Comparison of ENCODE assay signal across 13 cellular contexts in genomic region chr16:75043175-75043937, GRCh38. TPM values are rescaled to one million over a fixed set of nuclear protein-coding genes. Genes with fewer than 3 reads are reported as not detected.
DNase-seq lines count a peak whose midpoint lies in the region; ATAC-seq, FAIRE-seq and TF ChIP-seq lines count a peak whose summit lies in the region.
"Had no signal": no experiment of that assay in that cellular context is flagged by ENCODE, and none has a peak within 500 bp of the region (broad histone marks: within the 10 kb centered on the region; RNA-seq: fewer than 3 reads in every experiment).

No MANE protein-coding gene starts in this region.

- no peaks in the 10 kb centered on the region for H3K9me2 ChIP-seq in SK-N-SH

- H4K20me1 ChIP-seq in SK-N-SH (ENCODE audit: insufficient read depth) = peaks cover 45% of the 10 kb centered on the region

- H3K36me3 Mint-ChIP-seq in natural killer cell treated with Interleukin-12 subunit alpha and Interleukin-12 subunit beta and Interleukin-15 and Interleukin-18, amount 100 ng/mL, for 72 hours = peaks cover under 1% of the 10 kb centered on the region
- H3K36me3 Mint-ChIP-seq in activated T-helper 2 cell treated with anti-CD3 and anti-CD28 coated beads, Interferon-gamma antibody, Interleukin-2, Interleukin-4, amounts not matched to agents 10 μg/mL and 5 μg/mL and 100 μg/mL, durations not matched to agents 14 hours and 24 hours and 36 hours (ENCODE audit: low read depth) = peaks cover 36% of the 10 kb centered on the region
- H3K36me3 Mint-ChIP-seq: naive B cell had no signal

- no peaks in the 10 kb centered on the region for H3K27me3 ChIP-seq in SK-N-SH (ENCODE audit: insufficient read depth)

- H3F3A ChIP-seq in SK-N-SH (replicated peaks; ENCODE audit: insufficient read depth) = no peaks in the 10 kb centered on the region

- H3K9me3 ChIP-seq in SK-N-SH = no peaks in the 10 kb centered on the region

- POLR2A ChIA-PET in SK-N-SH (lab: Yijun Ruan, JAX) = interaction anchor here (1.4 to 1.7 kb wide), 2 partner anchors 27 to 63 kb away, joined by 3 to 6 read pairs; no protein-coding TSS in a partner anchor

- no peak overlapping the region for H3K4me3 ChIP-seq in SK-N-SH (ENCODE audit: low read depth in 2 of 2, low read length in 1 of 2)

- no peak overlapping the region for H3K4me2 ChIP-seq in SK-N-SH

- peak; percentile 16; the same call in 1 of the 2 replicates for TF ChIP-seq RAD21 in SK-N-SH (IDR thresholded peaks at IDR 0.05; ENCODE audit: low read length)

- no peaks in the 10 kb centered on the region for H3K9me3 Mint-ChIP-seq in natural killer cell treated with Interleukin-12 subunit alpha and Interleukin-12 subunit beta and Interleukin-15 and Interleukin-18, amount 100 ng/mL, for 72 hours
- peaks cover 6% of the 10 kb centered on the region for H3K9me3 Mint-ChIP-seq in activated T-helper 2 cell treated with anti-CD3 and anti-CD28 coated beads, Interferon-gamma antibody, Interleukin-2, Interleukin-4, amounts not matched to agents 10 μg/mL and 5 μg/mL and 100 μg/mL, durations not matched to agents 14 hours and 24 hours and 36 hours

- ATAC-seq in HG02588 (IDR thresholded peaks at IDR 0.05; ENCODE audit: unreplicated experiment) = peak; percentile 55
- ATAC-seq in natural killer cell treated with Interleukin-12 subunit alpha and Interleukin-12 subunit beta and Interleukin-15 and Interleukin-18, amount 100 ng/mL, for 72 hours = no peak

- H3K27ac ChIP-seq in SK-N-SH (ENCODE audit: low read depth in 2 of 2, low read length in 1 of 2) = peak overlapping the region in 1 of 2 experiments; percentile 88; a peak in 2 of 4 replicates

- peak overlapping the region; percentile 56 to 80 for H3K27ac Mint-ChIP-seq in natural killer cell treated with Interleukin-12 subunit alpha and Interleukin-12 subunit beta and Interleukin-15 and Interleukin-18, amount 100 ng/mL, for 72 hours
- H3K27ac Mint-ChIP-seq in activated T-helper 2 cell treated with anti-CD3 and anti-CD28 coated beads, Interferon-gamma antibody, Interleukin-2, Interleukin-4, amounts not matched to agents 10 μg/mL and 5 μg/mL and 100 μg/mL, durations not matched to agents 14 hours and 24 hours and 36 hours = no peak overlapping the region
- H3K27ac Mint-ChIP-seq: activated CD4-positive, alpha-beta memory T cell treated with anti-CD3 and anti-CD28 coated beads, Interleukin-2, amount 10 ng/mL, durations not matched to agents 7 days and 5 days; stimulated activated naive CD8-positive, alpha-beta T cell treated with anti-CD3 and anti-CD28 coated beads, Interleukin-15, Interleukin-2, amounts not matched to agents 100 ng/mL and 50 ng/mL, for 24 hours had no signal

- TF ChIP-seq CTCF in SK-N-SH (IDR thresholded peaks at IDR 0.05) = no peak

- DNase-seq in GM18507 (ENCODE audit: extremely low spot score, insufficient read length, low read depth) = no peak
- DNase-seq in SK-N-SH = peak; percentile 44
- DNase-seq in natural killer cell treated with Interleukin-12 subunit alpha and Interleukin-12 subunit beta and Interleukin-15 and Interleukin-18, amount 100 ng/mL, for 72 hours (ENCODE audit: low spot score) = no peak
- no peak for DNase-seq in activated T-helper 2 cell treated with anti-CD3 and anti-CD28 coated beads, Interferon-gamma antibody, Interleukin-2, Interleukin-4, amounts not matched to agents 10 μg/mL and 5 μg/mL and 100 μg/mL, durations not matched to agents 14 hours and 24 hours and 36 hours (ENCODE audit: low spot score)
- no peak for DNase-seq in NCI-H774 (lab: John Stamatoyannopoulos, UW)
- no peak for DNase-seq in stimulated activated CD4-positive, alpha-beta T cell treated with anti-CD3 and anti-CD28 coated beads, Interleukin-12 subunit alpha, Interleukin-12 subunit beta, amount 100 ng/mL, for 4 hours
- no peak for DNase-seq in GM19238 (ENCODE audit: insufficient read length, low spot score)
- DNase-seq: activated CD4-positive, alpha-beta memory T cell treated with anti-CD3 and anti-CD28 coated beads, Interleukin-2, amount 10 ng/mL, durations not matched to agents 7 days and 5 days; effector memory CD4-positive, alpha-beta T cell; naive B cell; NCI-H2081 had no signal

- WGBS in SK-N-SH (ENCODE audit: low lambda C conversion rate) = 94% methylated on average over 2 of the region's 2 CpGs

- peaks cover 0 to 14% of the 10 kb centered on the region in 2 experiments; a peak in 3 of 4 replicates for H3K4me1 ChIP-seq in SK-N-SH (ENCODE audit: control insufficient read depth in 1 of 2, insufficient read depth in 2 of 2, low read depth in 1 of 2, low read length in 1 of 2)

- H3K79me2 ChIP-seq in SK-N-SH (ENCODE audit: insufficient read depth) = peaks cover 93% of the 10 kb centered on the region

- intact Hi-C loops in activated T-helper 2 cell treated with anti-CD3 and anti-CD28 coated beads, Interferon-gamma antibody, Interleukin-2, Interleukin-4, amounts not matched to agents 10 μg/mL and 5 μg/mL and 100 μg/mL, durations not matched to agents 14 hours and 24 hours and 36 hours (cut with micrococcal nuclease) = no loop called here

- H3K4me3 Mint-ChIP-seq in natural killer cell treated with Interleukin-12 subunit alpha and Interleukin-12 subunit beta and Interleukin-15 and Interleukin-18, amount 100 ng/mL, for 72 hours = peak overlapping the region; percentile 40
- no peak overlapping the region for H3K4me3 Mint-ChIP-seq in activated T-helper 2 cell treated with anti-CD3 and anti-CD28 coated beads, Interferon-gamma antibody, Interleukin-2, Interleukin-4, amounts not matched to agents 10 μg/mL and 5 μg/mL and 100 μg/mL, durations not matched to agents 14 hours and 24 hours and 36 hours (ENCODE audit: low read depth)
- H3K4me3 Mint-ChIP-seq: activated CD4-positive, alpha-beta memory T cell treated with anti-CD3 and anti-CD28 coated beads, Interleukin-2, amount 10 ng/mL, durations not matched to agents 7 days and 5 days; naive B cell; stimulated activated naive CD8-positive, alpha-beta T cell treated with anti-CD3 and anti-CD28 coated beads, Interleukin-15, Interleukin-2, amounts not matched to agents 100 ng/mL and 50 ng/mL, for 24 hours had no signal

- H3K27me3 Mint-ChIP-seq in natural killer cell treated with Interleukin-12 subunit alpha and Interleukin-12 subunit beta and Interleukin-15 and Interleukin-18, amount 100 ng/mL, for 72 hours = peaks cover 0 to 2% of the 10 kb centered on the region in 2 donors
- H3K27me3 Mint-ChIP-seq in activated T-helper 2 cell treated with anti-CD3 and anti-CD28 coated beads, Interferon-gamma antibody, Interleukin-2, Interleukin-4, amounts not matched to agents 10 μg/mL and 5 μg/mL and 100 μg/mL, durations not matched to agents 14 hours and 24 hours and 36 hours (ENCODE audit: low read depth) = no peaks in the 10 kb centered on the region
- H3K27me3 Mint-ChIP-seq: activated CD4-positive, alpha-beta memory T cell treated with anti-CD3 and anti-CD28 coated beads, Interleukin-2, amount 10 ng/mL, durations not matched to agents 7 days and 5 days; stimulated activated naive CD8-positive, alpha-beta T cell treated with anti-CD3 and anti-CD28 coated beads, Interleukin-15, Interleukin-2, amounts not matched to agents 100 ng/mL and 50 ng/mL, for 24 hours had no signal

- no peak overlapping the region for H3K9ac ChIP-seq in SK-N-SH

- no peak overlapping the region for H2AFZ ChIP-seq in SK-N-SH (ENCODE audit: low read depth)

- TF ChIP-seq EP300 in SK-N-SH (IDR thresholded peaks at IDR 0.05; ENCODE audit: borderline replicate concordance in 1 of 2, low read depth in 1 of 2, low read length in 1 of 2) = peak in 1 of 2 experiments; percentile 47; a peak in 1 of 4 replicates

- peaks cover 31 to 32% of the 10 kb centered on the region in 2 donors for H3K4me1 Mint-ChIP-seq in natural killer cell treated with Interleukin-12 subunit alpha and Interleukin-12 subunit beta and Interleukin-15 and Interleukin-18, amount 100 ng/mL, for 72 hours (ENCODE audit: low read depth in 2 of 2)
- peaks cover 19% of the 10 kb centered on the region for H3K4me1 Mint-ChIP-seq in activated T-helper 2 cell treated with anti-CD3 and anti-CD28 coated beads, Interferon-gamma antibody, Interleukin-2, Interleukin-4, amounts not matched to agents 10 μg/mL and 5 μg/mL and 100 μg/mL, durations not matched to agents 14 hours and 24 hours and 36 hours (ENCODE audit: low read depth)

- H3K36me3 ChIP-seq in SK-N-SH (replicated peaks in 1 of 2; ENCODE audit: control insufficient read depth in 1 of 2, insufficient read depth in 2 of 2, low read length in 1 of 2) = no peaks in the 10 kb centered on the region

- CTCF ChIA-PET in SK-N-SH (lab: Yijun Ruan, JAX) = interaction anchor here (0.6 to 2.0 kb wide), 6 partner anchors 10 to 653 kb away, joined by 3 to 9 read pairs (median 4); no protein-coding TSS in a partner anchor

- peak; percentile 76 for FAIRE-seq in GM18507 (lab: Jason Lieb, UNC)

TF ChIP-seq in SK-N-SH, 30 proteins besides CTCF, POLR2A, EP300 and RAD21 (continues in another document):
- TF ChIP-seq FOSL2 (IDR thresholded peaks at IDR 0.05; ENCODE audit: borderline replicate concordance, low read depth) = no peak
- no peak for TF ChIP-seq EZH2phosphoT487 (IDR thresholded peaks at IDR 0.05; ENCODE audit: borderline replicate concordance, low read depth)
- TF ChIP-seq ELF1 (IDR thresholded peaks at IDR 0.05) = no peak

RNA-seq across cellular contexts. Expression of gene ZNRF1, which starts 44.5 kb away (rescaled TPM):
- polyA plus RNA-seq in SK-N-SH (2012; rRNA removed) = 20.6 and 23.7 TPM in 2 replicates
- polyA plus RNA-seq in SK-N-SH (2012; cell fraction: cytosol; rRNA removed) = 18.6 and 19.8 TPM in 2 replicates
- 35.4 and 43.3 TPM in 2 replicates for polyA plus RNA-seq in SK-N-SH (2012; cell fraction: nucleus; rRNA removed)
- 10 to 100 TPM; 58.6 to 89.7 TPM for total RNA-seq in natural killer cell treated with Interleukin-12 subunit alpha and Interleukin-12 subunit beta and Interleukin-15 and Interleukin-18, amount 100 ng/mL, for 72 hours
- 34.8 and 36.6 TPM in 2 replicates for total RNA-seq in activated T-helper 2 cell treated with anti-CD3 and anti-CD28 coated beads, Interferon-gamma antibody, Interleukin-2, Interleukin-4, amounts not matched to agents 10 μg/mL and 5 μg/mL and 100 μg/mL, durations not matched to agents 14 hours and 24 hours and 36 hours

RNA-seq across cellular contexts. Expression of gene WDR59, which starts 58.4 kb away (rescaled TPM):
- polyA plus RNA-seq in SK-N-SH (2012; rRNA removed) = 48.2 and 60.2 TPM in 2 replicates
- 27.2 and 30.0 TPM in 2 replicates for polyA plus RNA-seq in SK-N-SH (2012; cell fraction: cytosol; rRNA removed)
- polyA plus RNA-seq in SK-N-SH (2012; cell fraction: nucleus; rRNA removed) = 164 and 199 TPM in 2 replicates
- 100 to 1,000 TPM in 1 of 2 donors, 10 to 100 TPM in 1; 81.6 to 162 TPM for total RNA-seq in natural killer cell treated with Interleukin-12 subunit alpha and Interleukin-12 subunit beta and Interleukin-15 and Interleukin-18, amount 100 ng/mL, for 72 hours
- total RNA-seq in activated T-helper 2 cell treated with anti-CD3 and anti-CD28 coated beads, Interferon-gamma antibody, Interleukin-2, Interleukin-4, amounts not matched to agents 10 μg/mL and 5 μg/mL and 100 μg/mL, durations not matched to agents 14 hours and 24 hours and 36 hours = 83.9 and 92.0 TPM in 2 replicates
